1 cellular context compared by ENCODE assay signal in the genomic region with DNA sequence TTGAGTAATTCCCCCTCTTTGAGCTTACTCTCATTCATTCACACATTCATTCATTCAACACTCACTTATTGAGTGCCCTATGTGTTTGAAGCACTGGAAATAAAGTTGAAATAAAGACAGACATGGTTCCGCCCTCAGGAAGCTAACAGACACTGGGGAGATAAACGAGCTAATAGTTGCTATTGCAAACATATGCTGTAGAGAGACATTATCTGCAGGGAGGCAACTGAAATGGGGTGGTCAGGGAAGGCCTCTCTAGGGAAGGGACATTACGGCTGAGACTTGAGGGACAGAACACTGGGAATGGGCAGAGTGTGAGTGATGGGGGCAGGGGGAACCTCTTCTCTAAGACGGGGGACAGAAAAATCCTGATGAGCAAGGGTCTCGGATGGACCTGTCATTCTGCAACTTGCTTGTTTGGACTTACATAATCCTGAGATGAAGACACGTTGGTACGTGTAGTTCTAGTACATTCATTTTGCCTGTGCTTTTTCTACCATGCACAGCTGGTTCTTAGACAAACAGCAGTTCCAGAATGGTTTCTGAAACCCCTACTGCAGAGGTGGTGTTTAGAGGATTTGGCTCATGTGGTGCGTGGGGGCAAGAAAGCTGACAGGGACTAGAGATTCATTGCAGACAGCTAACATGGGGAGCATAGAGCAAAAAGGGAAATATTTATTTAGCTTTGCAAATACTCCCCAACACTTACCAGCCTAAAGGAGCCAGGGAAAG.
TF ChIP-seq lines count a peak whose summit lies in the region.

No MANE protein-coding gene starts in this region.

TF ChIP-seq in GM23338, 12 proteins besides CTCF, POLR2A, EP300 and RAD21 (continued from another document):
- no peak for TF ChIP-seq STAT1 (IDR thresholded peaks at IDR 0.05; ENCODE audit: unreplicated experiment)
- TF ChIP-seq CREB1 (CRISPR knock-in tag; IDR thresholded peaks at IDR 0.05; ENCODE audit: low read depth), result no peak
